ENCODE assay signal across 8 cellular contexts in the genomic region with DNA sequence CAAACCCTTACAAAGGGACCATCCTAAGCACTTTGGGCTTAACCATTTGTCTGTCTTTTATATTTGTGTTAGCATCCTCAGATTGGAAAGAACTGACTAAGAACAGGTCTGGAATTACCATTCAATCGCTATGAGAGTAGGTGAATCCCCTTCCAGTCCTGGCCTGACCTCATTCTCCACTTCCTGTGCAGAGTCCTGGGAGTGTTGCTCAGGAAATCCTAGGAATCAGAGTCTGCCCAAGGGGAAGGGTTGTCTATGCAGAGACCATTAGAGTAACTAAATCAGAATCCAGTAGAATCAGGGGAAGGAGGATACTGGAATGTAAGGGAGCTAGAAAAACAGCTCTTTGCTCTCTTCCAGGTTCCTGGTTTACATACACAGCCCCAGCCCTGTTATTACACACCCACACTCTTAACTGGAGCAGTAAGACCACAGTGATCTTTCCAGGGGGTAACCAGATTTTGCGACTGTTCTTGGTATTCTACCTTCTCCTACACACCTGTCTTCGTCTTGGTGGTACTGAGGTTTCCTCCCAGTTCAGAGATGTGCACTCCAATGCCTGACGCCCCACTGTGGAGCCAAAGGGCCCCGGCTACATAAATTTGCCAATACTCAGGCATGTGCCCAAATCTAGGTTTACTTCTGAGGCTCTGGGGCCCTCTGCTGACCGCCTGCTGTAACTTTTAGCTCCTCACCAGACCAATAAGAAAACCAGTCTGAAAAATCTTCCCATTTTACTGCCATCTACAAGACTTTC.
DNase-seq lines count a peak whose midpoint lies in the region; ATAC-seq, FAIRE-seq and TF ChIP-seq lines count a peak whose summit lies in the region.

No MANE protein-coding gene starts in this region.

- DNase-seq in COLO668 (lab: John Stamatoyannopoulos, UW; ENCODE audit: unreplicated experiment) (peak; percentile 31), HCEC 1CT (peak; percentile 76), PC-9 (peak; percentile 62 to 69), ascending aorta (ENCODE audit: low spot score in 2 of 2) (peak in 1 of 2 donors; percentile 80), right atrium auricular region (ENCODE audit: low spot score) (peak; percentile 79), psoas muscle (peak; percentile 65 to 73), small intestine (no peak)

- ATAC-seq in psoas muscle = peak; percentile 50 to 84 (median 68)
- no peak for ATAC-seq in GM21529 (IDR thresholded peaks at IDR 0.05; ENCODE audit: unreplicated experiment)

- no peaks in the 10 kb centered on the region for H3K79me2 ChIP-seq in PC-9 (ENCODE audit: low read depth)

- H4K20me1 ChIP-seq in PC-9 (ENCODE audit: insufficient read depth) = peaks cover 13% of the 10 kb centered on the region; the same call in 1 of the 2 replicates

- H3K9me3 ChIP-seq in PC-9 (ENCODE audit: insufficient read depth, low read depth) (no peaks in the 10 kb centered on the region), ascending aorta (no peaks in the 10 kb centered on the region), right atrium auricular region (no peaks in the 10 kb centered on the region), psoas muscle (no peaks in the 10 kb centered on the region), small intestine (ENCODE audit: control insufficient read depth, low read depth) (no peaks in the 10 kb centered on the region)

- no peaks in the 10 kb centered on the region for H3K9me2 ChIP-seq in PC-9 (ENCODE audit: insufficient read depth)

- 40 to 50% (median 43%) methylated on average over 6 of the region's 6 CpGs for WGBS in psoas muscle, 3 donors
- 51 to 75% (median 74%) methylated on average over 6 of the region's 6 CpGs for WGBS in small intestine, 3 donors

- FAIRE-seq in small intestine (lab: Jason Lieb, UNC) = no peak

- no peak overlapping the region for H3K4me3 ChIP-seq in PC-9
- H3K4me3 ChIP-seq in ascending aorta = no peak overlapping the region
- H3K4me3 ChIP-seq in right atrium auricular region = no peak overlapping the region
- H3K4me3 ChIP-seq in psoas muscle = no peak overlapping the region
- H3K4me3 ChIP-seq in small intestine (ENCODE audit: low read depth in 1 of 2, low read length in 2 of 2) = no peak overlapping the region

- intact Hi-C loops in PC-9 (cut with micrococcal nuclease; ENCODE audit: unreplicated experiment) (loop anchor here (1.0 to 5.0 kb wide), 3 partner anchors 183 to 435 kb away; no protein-coding TSS in a partner anchor), ascending aorta (cut with DNase I) (loop anchor here (10.0 kb wide), 1 partner anchor 313 kb away; no protein-coding TSS in a partner anchor), psoas muscle (cut with DNase I) (no loop called here)

- no peak overlapping the region for H3K27ac ChIP-seq in PC-9
- H3K27ac ChIP-seq in ascending aorta = peak overlapping the region in 1 of 2 donors; percentile 10
- peak overlapping the region; percentile 30 to 37 for H3K27ac ChIP-seq in right atrium auricular region
- H3K27ac ChIP-seq in psoas muscle = peak overlapping the region; percentile 16
- H3K27ac ChIP-seq in small intestine (ENCODE audit: low read depth in 1 of 2, low read length in 1 of 2) = peak overlapping the region in 1 of 2 donors; percentile 57

- TF ChIP-seq CTCF in PC-9 (conservative IDR thresholded peaks at IDR 0.05) (peak; percentile 87), ascending aorta (IDR thresholded peaks at IDR 0.05) (peak; percentile 68 to 84 (median 73)), right atrium auricular region (IDR thresholded peaks at IDR 0.05) (peak; percentile 30 to 82), psoas muscle (IDR thresholded peaks at IDR 0.05) (peak; percentile 65)

- H2AFZ ChIP-seq in PC-9 = no peak overlapping the region

- BruUV-seq in PC-9 (replicated peaks; lab: Mats Ljungman, UMichigan) = no TSS peak

- H3K4me1 ChIP-seq in PC-9 (replicated peaks; ENCODE audit: insufficient read depth) (no peaks in the 10 kb centered on the region), ascending aorta (peaks cover 6 to 24% of the 10 kb centered on the region in 2 donors), right atrium auricular region (peaks cover 0 to 61% of the 10 kb centered on the region in 2 donors), psoas muscle (peaks cover 25% of the 10 kb centered on the region), small intestine (ENCODE audit: control insufficient read depth in 2 of 2, insufficient read depth in 1 of 2, low read depth in 1 of 2, low read length in 1 of 2) (no peaks in the 10 kb centered on the region)

- H3F3A ChIP-seq in PC-9 (ENCODE audit: insufficient read depth, low read depth) = peaks cover 18% of the 10 kb centered on the region; the same call in 1 of the 2 replicates

- POLR2A ChIA-PET in PC-9 (lab: Charles Lee; ENCODE audit: unreplicated experiment) = interaction anchor here (0.6 to 0.7 kb wide), 2 partner anchors 17 to 874 kb away, joined by 4 read pairs; no protein-coding TSS in a partner anchor

- no peaks in the 10 kb centered on the region for H3K36me3 ChIP-seq in PC-9 (ENCODE audit: low read depth)
- no peaks in the 10 kb centered on the region for H3K36me3 ChIP-seq in ascending aorta
- peaks cover 12% of the 10 kb centered on the region for H3K36me3 ChIP-seq in right atrium auricular region
- no peaks in the 10 kb centered on the region for H3K36me3 ChIP-seq in psoas muscle (ENCODE audit: insufficient read depth in 1 of 2, low read depth in 1 of 2)
- H3K36me3 ChIP-seq in small intestine (ENCODE audit: control insufficient read depth in 2 of 2, insufficient read depth in 2 of 2, low read length in 2 of 2) = peaks cover 0 to under 1% of the 10 kb centered on the region in 2 donors

- H3K4me2 ChIP-seq in PC-9 = no peak overlapping the region

- no peaks in the 10 kb centered on the region for H3K27me3 ChIP-seq in PC-9 (ENCODE audit: insufficient read depth, low read depth)
- no peaks in the 10 kb centered on the region for H3K27me3 ChIP-seq in ascending aorta
- no peaks in the 10 kb centered on the region for H3K27me3 ChIP-seq in right atrium auricular region
- no peaks in the 10 kb centered on the region for H3K27me3 ChIP-seq in psoas muscle (ENCODE audit: insufficient read depth in 3 of 3, low read length in 2 of 3)
- H3K27me3 ChIP-seq in small intestine (ENCODE audit: control insufficient read depth in 2 of 2, insufficient read depth in 2 of 2, low read length in 2 of 2) = no peaks in the 10 kb centered on the region

- CTCF ChIA-PET in PC-9 (lab: Charles Lee) = interaction anchor here (0.6 to 1.9 kb wide), 9 partner anchors 12 to 516 kb away, joined by 3 to 15 read pairs (median 5); no protein-coding TSS in a partner anchor

Comparison
In these comparisons a context has a peak if more than half of its experiments do, and no peak if none do; other contexts are left out.
1. intact Hi-C loops: an anchor here in PC-9 (1.0 to 5.0 kb wide) and ascending aorta (10.0 kb wide); none called in psoas muscle.